Comparison of ENCODE assay signal across 22 cellular contexts in the genomic region with DNA sequence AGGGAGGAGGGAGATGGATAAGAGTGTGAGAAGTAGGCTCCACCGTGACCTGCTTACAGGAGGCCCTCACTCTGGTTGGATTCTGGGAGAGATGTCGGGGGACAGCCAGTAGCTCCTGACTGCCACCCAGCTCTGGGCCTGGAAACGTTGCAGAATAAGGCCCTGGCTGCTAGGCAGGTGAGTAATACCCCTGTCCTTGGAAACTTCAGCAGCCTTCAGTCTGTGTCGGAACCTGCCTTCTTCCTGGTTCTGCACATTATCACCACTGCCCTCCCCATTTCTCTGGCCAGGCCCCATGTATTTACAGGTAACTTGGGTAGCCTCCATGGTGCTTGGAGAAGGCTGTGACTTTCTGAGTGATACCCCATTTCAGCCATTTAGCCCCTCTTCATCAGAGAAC. TPM values are rescaled to one million over a fixed set of nuclear protein-coding genes. Genes with fewer than 3 reads are reported as not detected.
"Had no signal": no experiment of that assay in that cellular context is flagged by ENCODE, and none has a peak within 500 bp of the region (broad histone marks: within the 10 kb centered on the region; RNA-seq: fewer than 3 reads in every experiment).

No MANE protein-coding gene starts in this region.

- H3K4me3 Mint-ChIP-seq: activated B cell treated with CpG ODN at 0.5 μM for 24 hours; activated CD4-positive, alpha-beta memory T cell treated with anti-CD3 and anti-CD28 coated beads for 36 hours; activated T-cell treated with anti-CD3 and anti-CD28 coated beads, Interleukin-2, amount 50 U/mL, for 4 hours; dendritic cell treated with granulocyte-macrophage colony-stimulating factor and Interleukin-4, amounts not matched to agents 40 ng/mL and 50 ng/mL, for 4 days; natural killer cell treated with Interleukin-12 subunit alpha and Interleukin-12 subunit beta and Interleukin-15 and Interleukin-18, amount 100 ng/mL, for 72 hours; stimulated activated naive CD8-positive, alpha-beta T cell treated with anti-CD3 and anti-CD28 coated beads, Interleukin-15, Interleukin-2, amounts not matched to agents 100 ng/mL and 50 ng/mL, for 24 hours; T-cell had no signal

- H3K4me3 ChIP-seq: cardiac muscle cell, hepatocyte, lower lobe of right lung, suprapubic skin, transverse colon, vagina had no signal

- H3K9me3 Mint-ChIP-seq: activated B cell treated with CpG ODN at 0.5 μM for 24 hours; activated CD4-positive, alpha-beta memory T cell treated with anti-CD3 and anti-CD28 coated beads for 36 hours; activated naive CD4-positive, alpha-beta T cell treated with anti-CD3 and anti-CD28 coated beads, Interleukin-2, amount 50 U/mL, for 72 hours; activated T-cell treated with anti-CD3 and anti-CD28 coated beads, Interleukin-2, amount 50 U/mL, for 4 hours; dendritic cell treated with granulocyte-macrophage colony-stimulating factor and Interleukin-4, amounts not matched to agents 40 ng/mL and 50 ng/mL, for 4 days; natural killer cell treated with Interleukin-12 subunit alpha and Interleukin-12 subunit beta and Interleukin-15 and Interleukin-18, amount 100 ng/mL, for 72 hours; stimulated activated naive CD8-positive, alpha-beta T cell treated with anti-CD3 and anti-CD28 coated beads, Interleukin-15, Interleukin-2, amounts not matched to agents 100 ng/mL and 50 ng/mL, for 24 hours; T-cell had no signal

- ATAC-seq: activated naive CD4-positive, alpha-beta T cell treated with anti-CD3 and anti-CD28 coated beads, Interleukin-2, amount 50 U/mL, for 72 hours; activated T-cell treated with anti-CD3 and anti-CD28 coated beads, Interleukin-2, amount 50 U/mL, for 4 hours; natural killer cell treated with Interleukin-12 subunit alpha and Interleukin-12 subunit beta and Interleukin-15 and Interleukin-18, amount 100 ng/mL, for 72 hours; T-cell had no signal

- H3K9me3 ChIP-seq: lower lobe of right lung, suprapubic skin, transverse colon, vagina had no signal

- H3K27me3 ChIP-seq: cardiac muscle cell, hepatocyte, suprapubic skin, transverse colon, vagina had no signal

- H3K4me1 Mint-ChIP-seq: activated B cell treated with CpG ODN at 0.5 μM for 24 hours had no signal

- H3K27ac Mint-ChIP-seq: activated B cell treated with CpG ODN at 0.5 μM for 24 hours; activated CD4-positive, alpha-beta memory T cell treated with anti-CD3 and anti-CD28 coated beads for 36 hours; dendritic cell treated with granulocyte-macrophage colony-stimulating factor and Interleukin-4, amounts not matched to agents 40 ng/mL and 50 ng/mL, for 4 days; natural killer cell treated with Interleukin-12 subunit alpha and Interleukin-12 subunit beta and Interleukin-15 and Interleukin-18, amount 100 ng/mL, for 72 hours; stimulated activated naive CD8-positive, alpha-beta T cell treated with anti-CD3 and anti-CD28 coated beads, Interleukin-15, Interleukin-2, amounts not matched to agents 100 ng/mL and 50 ng/mL, for 24 hours; T-cell had no signal

- H3K4me2 ChIP-seq: hepatocyte had no signal

- H3K27me3 Mint-ChIP-seq: activated B cell treated with CpG ODN at 0.5 μM for 24 hours; activated CD4-positive, alpha-beta memory T cell treated with anti-CD3 and anti-CD28 coated beads for 36 hours; dendritic cell treated with granulocyte-macrophage colony-stimulating factor and Interleukin-4, amounts not matched to agents 40 ng/mL and 50 ng/mL, for 4 days; natural killer cell treated with Interleukin-12 subunit alpha and Interleukin-12 subunit beta and Interleukin-15 and Interleukin-18, amount 100 ng/mL, for 72 hours; stimulated activated naive CD8-positive, alpha-beta T cell treated with anti-CD3 and anti-CD28 coated beads, Interleukin-15, Interleukin-2, amounts not matched to agents 100 ng/mL and 50 ng/mL, for 24 hours; T-cell had no signal

- H3K27ac ChIP-seq: cardiac muscle cell, hepatocyte, lower lobe of right lung, suprapubic skin, transverse colon, vagina had no signal

- H3K79me2 ChIP-seq: hepatocyte had no signal

- DNase-seq: activated B cell treated with CpG ODN at 0.5 μM for 24 hours; activated CD4-positive, alpha-beta memory T cell treated with anti-CD3 and anti-CD28 coated beads for 36 hours; activated CD4-positive, alpha-beta T cell treated with anti-CD3 and anti-CD28 coated beads for 4 hours; activated effector memory CD4-positive, alpha-beta T cell treated with anti-CD3 and anti-CD28 coated beads, Interleukin-2, amount 50 U/mL, for 16 hours; activated T-cell treated with anti-CD3 and anti-CD28 coated beads, Interleukin-2, amount 50 U/mL, for 4 hours; amniotic stem cell; effector CD8-positive, alpha-beta T cell; foreskin fibroblast; lower lobe of right lung; nucleus accumbens; posterior cingulate gyrus; stimulated activated CD4-positive, alpha-beta T cell treated with anti-CD3 and anti-CD28 coated beads, Interleukin-2, amount 100 ng/mL, for 24 hours; T-cell; transverse colon had no signal

- H2AFZ ChIP-seq: hepatocyte had no signal

- H3K36me3 Mint-ChIP-seq: natural killer cell treated with Interleukin-12 subunit alpha and Interleukin-12 subunit beta and Interleukin-15 and Interleukin-18, amount 100 ng/mL, for 72 hours had no signal

- H3K4me1 ChIP-seq: vagina had no signal

RNA-seq across cellular contexts. Expression of a gene that starts 26.8 kb away (rescaled TPM):
- total RNA-seq: activated B cell treated with CpG ODN at 0.5 μM for 24 hours; activated CD4-positive, alpha-beta memory T cell treated with anti-CD3 and anti-CD28 coated beads for 36 hours; natural killer cell treated with Interleukin-12 subunit alpha and Interleukin-12 subunit beta and Interleukin-15 and Interleukin-18, amount 100 ng/mL, for 72 hours had no signal
